9 cellular contexts compared by ENCODE assay signal in the genomic region with DNA sequence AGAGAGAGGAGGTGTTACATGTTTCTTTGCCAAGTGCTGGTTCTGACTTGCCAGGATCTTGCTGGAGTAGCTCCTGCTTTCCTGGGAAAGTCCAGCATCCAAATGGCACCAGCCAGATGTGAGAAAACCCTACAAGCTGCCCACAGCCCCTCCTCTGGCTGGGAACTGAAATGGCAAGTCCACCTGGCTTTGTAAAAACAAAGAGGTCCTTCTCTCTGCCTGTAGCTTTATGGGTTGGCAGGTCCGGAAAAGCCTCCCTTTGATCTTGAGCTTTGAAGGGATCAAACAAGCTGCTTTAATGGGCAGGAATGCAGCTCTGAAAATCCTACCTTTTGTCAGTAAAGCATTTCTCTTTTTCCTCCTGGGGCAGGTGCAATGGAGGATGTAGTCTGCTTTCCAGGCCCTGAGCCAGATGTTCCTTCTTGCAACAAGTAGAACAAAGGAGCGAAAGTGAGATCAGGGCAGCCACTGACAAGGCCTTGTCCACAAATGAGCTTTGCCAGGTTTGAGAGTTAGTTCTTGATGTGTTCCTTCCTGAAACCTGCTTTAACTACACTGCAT.
DNase-seq lines count a peak whose midpoint lies in the region; ATAC-seq, FAIRE-seq and TF ChIP-seq lines count a peak whose summit lies in the region.
"Had no signal": no experiment of that assay in that cellular context is flagged by ENCODE, and none has a peak within 500 bp of the region (broad histone marks: within the 10 kb centered on the region; RNA-seq: fewer than 3 reads in every experiment).

No MANE protein-coding gene starts in this region.

- DNase-seq in NCI-H69 (lab: John Stamatoyannopoulos, UW) (peak; percentile 77), globus pallidus (ENCODE audit: low spot score) (peak; percentile 66), putamen (ENCODE audit: low spot score) (peak; percentile 43), D721Med (ENCODE audit: insufficient read length, low spot score) (no peak), retina (no peak)
- DNase-seq in effector CD8-positive, alpha-beta T cell (lab: John Stamatoyannopoulos, UW), result no peak
- DNase-seq: WERI-Rb-1 had no signal

- no peaks in the 10 kb centered on the region for H3K36me3 ChIP-seq in HEK293 (ENCODE audit: control insufficient read depth in 2 of 2, insufficient read depth in 1 of 2, low read length in 2 of 2)
- H3K36me3 ChIP-seq: WERI-Rb-1 had no signal

- no peaks in the 10 kb centered on the region for H3K9me3 ChIP-seq in HEK293 (ENCODE audit: control insufficient read depth, insufficient read depth, low read depth, low read length)

- ATAC-seq in HG03280 (IDR thresholded peaks at IDR 0.05; ENCODE audit: unreplicated experiment), result no peak

- POLR2A ChIA-PET in HEK293 (lab: Yijun Ruan, JAX), result no interaction called here

- CTCF ChIA-PET in HEK293 (lab: Yijun Ruan, JAX), result interaction anchor here (0.9 kb wide), 1 partner anchor 12 kb away, joined by 3 read pairs; no protein-coding TSS in a partner anchor

- no peak overlapping the region for H3K27ac ChIP-seq in HEK293 (ENCODE audit: extremely low read depth, low read depth, low read length)
- H3K27ac ChIP-seq: WERI-Rb-1 had no signal

- FAIRE-seq in D721Med (lab: Jason Lieb, UNC), result no peak

- TF ChIP-seq CTCF in HEK293 (tag by site-specific recombination; IDR thresholded peaks at IDR 0.05) (0 out of 2 replicates have a peak, but pooled peaks have one; percentile 20), D721Med (IDR thresholded peaks at IDR 0.05; ENCODE audit: insufficient read depth, missing control alignments) (no peak)

- H3K4me3 ChIP-seq in HEK293 (ENCODE audit: low read depth, low read length), result no peak overlapping the region

- 0 out of 2 replicates have a peak, but pooled peaks cover 2% of the 10 kb centered on the region for H3K4me1 ChIP-seq in HEK293 (ENCODE audit: control insufficient read depth, insufficient read depth, low read length)

TF ChIP-seq in HEK293, 187 proteins besides CTCF, POLR2A, EP300 and RAD21:
- TF ChIP-seq SETDB1 (IDR thresholded peaks at IDR 0.05; ENCODE audit: insufficient read length, low read length) (no peak), ZNF335 (tag by site-specific recombination; conservative IDR thresholded peaks at IDR 0.05) (0 out of 2 replicates have a peak, but pooled peaks have one; percentile 21), SCRT2 (tag by site-specific recombination; IDR thresholded peaks at IDR 0.05) (peak; percentile 68), SP7 (tag by site-specific recombination; IDR thresholded peaks at IDR 0.05) (no peak)

Comparison
In these comparisons a context has a peak if more than half of its experiments do, and no peak if none do; other contexts are left out.
1. DNase-seq: peak in NCI-H69 (single experiment), globus pallidus (single experiment) and putamen (single experiment); none in D721Med (single experiment), retina (single experiment) and effector CD8-positive, alpha-beta T cell (single experiment).